1 cellular context compared by ENCODE assay signal in the genomic region with DNA sequence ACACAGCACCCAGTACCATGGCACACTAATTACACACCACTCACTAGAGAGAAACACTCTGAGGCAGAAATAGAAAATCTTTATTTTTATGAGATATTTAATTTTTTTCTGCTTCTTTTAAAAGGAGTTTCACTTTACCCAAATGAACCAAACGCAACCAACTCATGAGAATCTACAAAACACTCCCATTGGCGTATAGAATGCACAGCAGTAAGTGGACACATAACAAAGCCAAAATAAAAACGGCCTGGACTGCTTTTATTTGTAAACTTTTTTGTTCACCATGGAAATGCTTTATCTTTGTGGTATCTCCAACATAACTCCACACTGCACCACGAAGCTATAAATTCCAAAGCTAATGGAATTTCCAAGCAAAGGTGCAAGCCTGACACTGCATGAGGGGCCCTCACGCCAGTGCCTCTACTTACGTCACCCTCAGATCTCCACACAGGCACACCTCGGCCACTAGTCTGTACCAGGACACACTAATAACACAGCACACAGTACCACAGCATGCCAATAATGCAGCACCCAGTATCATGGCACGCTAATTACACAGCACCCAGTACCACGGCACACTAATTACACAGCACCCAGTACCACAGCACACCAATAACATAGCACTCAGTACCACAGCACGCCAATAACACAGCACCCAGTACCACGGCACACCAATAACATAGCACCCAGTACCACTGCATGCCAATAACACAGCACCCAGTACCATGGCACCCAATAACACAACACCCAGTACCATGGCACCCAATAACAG.
TF ChIP-seq lines count a peak whose summit lies in the region.

No MANE protein-coding gene starts in this region.

TF ChIP-seq in GM12878, 131 proteins besides CTCF, POLR2A, EP300 and RAD21:
- TF ChIP-seq TCF3 (IDR thresholded peaks at IDR 0.05; ENCODE audit: borderline replicate concordance, insufficient read depth, low read depth, low read length) (peak; percentile 34; the same call in 1 of the 2 replicates), BCL3 (IDR thresholded peaks at IDR 0.05; ENCODE audit: borderline replicate concordance, insufficient read depth, low read depth, low read length, poor library complexity, severe bottlenecking) (peak; percentile 80)
